In genomic region chr2:215505044-215505786, GRCh38 we compare ENCODE assay signal across 2 cellular contexts.
TF ChIP-seq lines count a peak whose summit lies in the region.

No MANE protein-coding gene starts in this region.

TF ChIP-seq in K562, 482 proteins besides CTCF, POLR2A, EP300 and RAD21 (continued from another document and continues in another):
- TF ChIP-seq BRD9 (IDR thresholded peaks at IDR 0.05; ENCODE audit: low read depth, partially characterized antibody) (peak; percentile 74), JUND (IDR thresholded peaks at IDR 0.05; ENCODE audit: borderline replicate concordance, low read depth, low read length) (peak; percentile 47; the same call in 1 of the 2 replicates), JUND (tag; IDR thresholded peaks at IDR 0.05; ENCODE audit: borderline replicate concordance, low read depth, low read length) (no peak; the same call in 2 of the 3 replicates), CXXC5 (CRISPR knock-in tag; IDR thresholded peaks at IDR 0.05) (0 out of 2 replicates have a peak, but pooled peaks have one; percentile 17), NFIX (CRISPR knock-in tag; IDR thresholded peaks at IDR 0.05; ENCODE audit: low read depth) (no peak), ZNF354B (CRISPR knock-in tag; IDR thresholded peaks at IDR 0.05) (no peak), POLR2B (IDR thresholded peaks at IDR 0.05; ENCODE audit: low read depth, partially characterized antibody) (no peak), JUN (IDR thresholded peaks at IDR 0.05; ENCODE audit: borderline replicate concordance, low read depth, low read length) (0 out of 2 replicates have a peak, but pooled peaks have one; percentile 17), JUN (CRISPR knock-in tag; IDR thresholded peaks at IDR 0.05; ENCODE audit: borderline replicate concordance) (no peak), ZNF232 (CRISPR knock-in tag; IDR thresholded peaks at IDR 0.05) (no peak), ZNF707 (CRISPR knock-in tag; conservative IDR thresholded peaks at IDR 0.05) (no peak), FOXJ2 (tag; IDR thresholded peaks at IDR 0.05) (no peak), ETV1 (tag; conservative IDR thresholded peaks at IDR 0.05; ENCODE audit: low read depth) (no peak), FOXM1 (IDR thresholded peaks at IDR 0.05; ENCODE audit: low read depth) (peak; percentile 72), FOXM1 (CRISPR knock-in tag; IDR thresholded peaks at IDR 0.05; ENCODE audit: low read depth) (no peak), DEAF1 (CRISPR knock-in tag; IDR thresholded peaks at IDR 0.05) (no peak), HBP1 (CRISPR knock-in tag; IDR thresholded peaks at IDR 0.05) (no peak), HDGF (IDR thresholded peaks at IDR 0.05) (no peak), NCOA1 (IDR thresholded peaks at IDR 0.05; ENCODE audit: low read depth) (peak; percentile 39; the same call in 1 of the 2 replicates), ZNF766 (CRISPR knock-in tag; conservative IDR thresholded peaks at IDR 0.05) (0 out of 2 replicates have a peak, but pooled peaks have one; percentile 24)
- TF ChIP-seq, protein P1, sequence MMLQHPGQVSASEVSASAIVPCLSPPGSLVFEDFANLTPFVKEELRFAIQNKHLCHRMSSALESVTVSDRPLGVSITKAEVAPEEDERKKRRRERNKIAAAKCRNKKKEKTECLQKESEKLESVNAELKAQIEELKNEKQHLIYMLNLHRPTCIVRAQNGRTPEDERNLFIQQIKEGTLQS (IDR thresholded peaks at IDR 0.05) = no peak
- TF ChIP-seq, protein P1 (CRISPR knock-in tag; conservative IDR thresholded peaks at IDR 0.05) = no peak
- TF ChIP-seq, protein P2, sequence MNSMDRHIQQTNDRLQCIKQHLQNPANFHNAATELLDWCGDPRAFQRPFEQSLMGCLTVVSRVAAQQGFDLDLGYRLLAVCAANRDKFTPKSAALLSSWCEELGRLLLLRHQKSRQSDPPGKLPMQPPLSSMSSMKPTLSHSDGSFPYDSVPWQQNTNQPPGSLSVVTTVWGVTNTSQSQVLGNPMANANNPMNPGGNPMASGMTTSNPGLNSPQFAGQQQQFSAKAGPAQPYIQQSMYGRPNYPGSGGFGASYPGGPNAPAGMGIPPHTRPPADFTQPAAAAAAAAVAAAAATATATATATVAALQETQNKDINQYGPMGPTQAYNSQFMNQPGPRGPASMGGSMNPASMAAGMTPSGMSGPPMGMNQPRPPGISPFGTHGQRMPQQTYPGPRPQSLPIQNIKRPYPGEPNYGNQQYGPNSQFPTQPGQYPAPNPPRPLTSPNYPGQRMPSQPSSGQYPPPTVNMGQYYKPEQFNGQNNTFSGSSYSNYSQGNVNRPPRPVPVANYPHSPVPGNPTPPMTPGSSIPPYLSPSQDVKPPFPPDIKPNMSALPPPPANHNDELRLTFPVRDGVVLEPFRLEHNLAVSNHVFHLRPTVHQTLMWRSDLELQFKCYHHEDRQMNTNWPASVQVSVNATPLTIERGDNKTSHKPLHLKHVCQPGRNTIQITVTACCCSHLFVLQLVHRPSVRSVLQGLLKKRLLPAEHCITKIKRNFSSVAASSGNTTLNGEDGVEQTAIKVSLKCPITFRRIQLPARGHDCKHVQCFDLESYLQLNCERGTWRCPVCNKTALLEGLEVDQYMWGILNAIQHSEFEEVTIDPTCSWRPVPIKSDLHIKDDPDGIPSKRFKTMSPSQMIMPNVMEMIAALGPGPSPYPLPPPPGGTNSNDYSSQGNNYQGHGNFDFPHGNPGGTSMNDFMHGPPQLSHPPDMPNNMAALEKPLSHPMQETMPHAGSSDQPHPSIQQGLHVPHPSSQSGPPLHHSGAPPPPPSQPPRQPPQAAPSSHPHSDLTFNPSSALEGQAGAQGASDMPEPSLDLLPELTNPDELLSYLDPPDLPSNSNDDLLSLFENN (IDR thresholded peaks at IDR 0.05; ENCODE audit: low read depth in 2 of 2, low read length in 2 of 2) = peak in 1 of 2 experiments; percentile 78; a peak in 1 of 4 replicates

TF ChIP-seq in HepG2, 621 proteins besides CTCF, POLR2A, EP300 and RAD21 (continued from another document):
- TF ChIP-seq THRA (CRISPR knock-in tag; IDR thresholded peaks at IDR 0.05; ENCODE audit: borderline replicate concordance) (peak; percentile 92; the same call in 1 of the 2 replicates), ZNF629 (CRISPR knock-in tag; conservative IDR thresholded peaks at IDR 0.05) (peak; percentile 30; the same call in 1 of the 2 replicates), TBX2 (CRISPR knock-in tag; IDR thresholded peaks at IDR 0.05; ENCODE audit: borderline replicate concordance) (peak; percentile 45; the same call in 1 of the 2 replicates)
- TF ChIP-seq, protein P3, sequence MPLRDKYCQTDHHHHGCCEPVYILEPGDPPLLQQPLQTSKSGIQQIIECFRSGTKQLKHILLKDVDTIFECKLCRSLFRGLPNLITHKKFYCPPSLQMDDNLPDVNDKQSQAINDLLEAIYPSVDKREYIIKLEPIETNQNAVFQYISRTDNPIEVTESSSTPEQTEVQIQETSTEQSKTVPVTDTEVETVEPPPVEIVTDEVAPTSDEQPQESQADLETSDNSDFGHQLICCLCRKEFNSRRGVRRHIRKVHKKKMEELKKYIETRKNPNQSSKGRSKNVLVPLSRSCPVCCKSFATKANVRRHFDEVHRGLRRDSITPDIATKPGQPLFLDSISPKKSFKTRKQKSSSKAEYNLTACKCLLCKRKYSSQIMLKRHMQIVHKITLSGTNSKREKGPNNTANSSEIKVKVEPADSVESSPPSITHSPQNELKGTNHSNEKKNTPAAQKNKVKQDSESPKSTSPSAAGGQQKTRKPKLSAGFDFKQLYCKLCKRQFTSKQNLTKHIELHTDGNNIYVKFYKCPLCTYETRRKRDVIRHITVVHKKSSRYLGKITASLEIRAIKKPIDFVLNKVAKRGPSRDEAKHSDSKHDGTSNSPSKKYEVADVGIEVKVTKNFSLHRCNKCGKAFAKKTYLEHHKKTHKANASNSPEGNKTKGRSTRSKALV (CRISPR knock-in tag; IDR thresholded peaks at IDR 0.05) = no peak
